Comparison of ENCODE assay signal across 10 cellular contexts in genomic region chr19:46944123-46944718, GRCh38.
DNase-seq lines count a peak whose midpoint lies in the region; ATAC-seq, FAIRE-seq and TF ChIP-seq lines count a peak whose summit lies in the region.
"Had no signal": no experiment of that assay in that cellular context is flagged by ENCODE, and none has a peak within 500 bp of the region (broad histone marks: within the 10 kb centered on the region; RNA-seq: fewer than 3 reads in every experiment).

No MANE protein-coding gene starts in this region.

- no peaks in the 10 kb centered on the region for H3K79me1 ChIP-seq in H9 (ENCODE audit: insufficient read depth, low read depth, low read length, poor library complexity, severe bottlenecking)

- H3K4me2 ChIP-seq in H9 (ENCODE audit: insufficient read depth, insufficient read length, low read length), result peak overlapping the region; percentile 24

- H3K23me2 ChIP-seq in H9 (ENCODE audit: insufficient read length, low read depth, low read length, poor library complexity, severe bottlenecking), result no peaks in the 10 kb centered on the region

- no peak overlapping the region for H3K9ac ChIP-seq in H9 (ENCODE audit: extremely low read depth, insufficient read length, low read length)

- FAIRE-seq in small intestine (lab: Jason Lieb, UNC), result no peak

- no peak overlapping the region for H3K4ac ChIP-seq in H9 (ENCODE audit: low read depth, low read length)

- H3T11ph ChIP-seq in H9 (ENCODE audit: low read length), result no peak overlapping the region

- H2BK120ac ChIP-seq in H9 (ENCODE audit: low read depth, low read length, poor library complexity, severe bottlenecking), result no peak overlapping the region

- no peak overlapping the region for H3K23ac ChIP-seq in H9 (ENCODE audit: insufficient read length, low read depth, low read length)

- H2AK5ac ChIP-seq in H9 (ENCODE audit: insufficient read length, low read length), result no peak overlapping the region

- WGBS in H9 (ENCODE audit: extremely low coverage, insufficient read length, low lambda C conversion rate), result no CpG with 5 or more reads among the region's 5 CpGs
- WGBS in small intestine, 3 donors, result 67 to 76% (median 75%) methylated on average over 5 of the region's 5 CpGs

- no peaks in the 10 kb centered on the region for H3K27me3 Mint-ChIP-seq in H9 (ENCODE audit: low read depth)
- H3K27me3 Mint-ChIP-seq: activated naive CD8-positive, alpha-beta T cell treated with anti-CD3 and anti-CD28 coated beads, Interleukin-2, amount 50 U/mL, for 24 hours had no signal

- H4K91ac ChIP-seq in H9 (ENCODE audit: insufficient read length, low read depth, low read length), result no peak overlapping the region

- TF ChIP-seq CTCF in H9 (conservative IDR thresholded peaks at IDR 0.05), result no peak

- H3K18ac ChIP-seq in H9 (ENCODE audit: insufficient read length, low read depth, low read length), result no peak overlapping the region

- peak overlapping the region in 1 of 3 experiments; percentile 90; a peak in 2 of 7 replicates for H3K27ac Mint-ChIP-seq in H9
- H3K27ac Mint-ChIP-seq: activated naive CD8-positive, alpha-beta T cell treated with anti-CD3 and anti-CD28 coated beads, Interleukin-2, amount 50 U/mL, for 24 hours had no signal

- peaks cover 11 to 16% of the 10 kb centered on the region in 2 experiments for H3K4me1 Mint-ChIP-seq in H9

- no peak overlapping the region for H2AFZ ChIP-seq in H9 (ENCODE audit: low read length)

- peaks cover 0 to 7% of the 10 kb centered on the region in 2 experiments; a peak in 1 of 5 replicates for H3K9me3 Mint-ChIP-seq in H9
- H3K9me3 Mint-ChIP-seq: activated naive CD8-positive, alpha-beta T cell treated with anti-CD3 and anti-CD28 coated beads, Interleukin-2, amount 50 U/mL, for 24 hours had no signal

- no peaks in the 10 kb centered on the region for H3K79me2 ChIP-seq in H9 (ENCODE audit: insufficient read depth, low read length)

- DNase-seq in H9 (no peak), small intestine (no peak), NCI-H1930 (lab: John Stamatoyannopoulos, UW) (no peak)
- DNase-seq: activated naive CD8-positive, alpha-beta T cell treated with anti-CD3 and anti-CD28 coated beads, Interleukin-2, amount 50 U/mL, for 24 hours; upper lobe of right lung had no signal

- ATAC-seq in SK-N-SH treated with all-trans-retinoic acid at 6 μM for 48 hours (no peak; the same call in 2 of the 3 replicates), GM18861 (IDR thresholded peaks at IDR 0.05; ENCODE audit: unreplicated experiment) (no peak), HG03342 (IDR thresholded peaks at IDR 0.05; ENCODE audit: unreplicated experiment) (no peak)
- ATAC-seq: activated naive CD8-positive, alpha-beta T cell treated with anti-CD3 and anti-CD28 coated beads, Interleukin-2, amount 50 U/mL, for 24 hours had no signal

- H2BK5ac ChIP-seq in H9 (ENCODE audit: insufficient read length, low read length), result no peak overlapping the region

- H3K4me3 ChIP-seq in small intestine (ENCODE audit: low read depth in 1 of 2, low read length in 2 of 2), result no peak overlapping the region
- H3K4me3 ChIP-seq: upper lobe of right lung had no signal

- H3K9me3 ChIP-seq in H9 (ENCODE audit: control insufficient read depth, low read depth, low read length), result no peaks in the 10 kb centered on the region
- H3K9me3 ChIP-seq in small intestine (ENCODE audit: control insufficient read depth, low read depth), result no peaks in the 10 kb centered on the region
- H3K9me3 ChIP-seq: upper lobe of right lung had no signal

- no peaks in the 10 kb centered on the region; the same call in 1 of the 2 replicates for H3K4me1 ChIP-seq in H9 (ENCODE audit: insufficient read depth, low read length)
- H3K4me1 ChIP-seq in small intestine (ENCODE audit: control insufficient read depth in 2 of 2, insufficient read depth in 1 of 2, low read depth in 1 of 2, low read length in 1 of 2), result peaks cover 17 to 27% of the 10 kb centered on the region in 2 donors

- peaks cover 20 to 41% (median 39%) of the 10 kb centered on the region in 3 experiments; a peak in 6 of 7 replicates for H3K36me3 Mint-ChIP-seq in H9 (ENCODE audit: insufficient read depth in 1 of 3, low read depth in 3 of 3)

- no peaks in the 10 kb centered on the region for H3K27me3 ChIP-seq in H9 (ENCODE audit: insufficient read depth, low read length)
- H3K27me3 ChIP-seq in layer of hippocampus (ENCODE audit: control insufficient read depth, insufficient read depth, low read length), result no peaks in the 10 kb centered on the region
- no peaks in the 10 kb centered on the region for H3K27me3 ChIP-seq in small intestine (ENCODE audit: control insufficient read depth in 2 of 2, insufficient read depth in 2 of 2, low read length in 2 of 2)
- H3K27me3 ChIP-seq: upper lobe of right lung had no signal

- no peaks in the 10 kb centered on the region for H4K20me1 ChIP-seq in H9 (ENCODE audit: control insufficient read depth, insufficient read depth, insufficient read length)

- H4K8ac ChIP-seq in H9 (replicated peaks; ENCODE audit: insufficient read length, low read depth, low read length), result no peak overlapping the region

- no peak overlapping the region for H2BK15ac ChIP-seq in H9 (ENCODE audit: low read depth, low read length)

- no peak overlapping the region for H2BK20ac ChIP-seq in H9 (ENCODE audit: low read depth, low read length, poor library complexity, severe bottlenecking)

- H3K56ac ChIP-seq in H9 (ENCODE audit: insufficient read length, low read depth, low read length), result no peak overlapping the region

- H3K4me3 Mint-ChIP-seq in H9, result no peak overlapping the region
- H3K4me3 Mint-ChIP-seq: activated naive CD8-positive, alpha-beta T cell treated with anti-CD3 and anti-CD28 coated beads, Interleukin-2, amount 50 U/mL, for 24 hours had no signal

- no peaks in the 10 kb centered on the region for H3K36me3 ChIP-seq in small intestine (ENCODE audit: control insufficient read depth in 2 of 2, insufficient read depth in 2 of 2, low read length in 2 of 2)
- H3K36me3 ChIP-seq: upper lobe of right lung had no signal

- no peak overlapping the region for H3K14ac ChIP-seq in H9 (ENCODE audit: insufficient read depth, low read length)

- no peak overlapping the region for H2BK12ac ChIP-seq in H9 (ENCODE audit: insufficient read length, low read depth, low read length)

- H3K27ac ChIP-seq in H9 (ENCODE audit: insufficient read length, low read depth, low read length) (no peak overlapping the region), angular gyrus (ENCODE audit: low read depth, low read length) (peak overlapping the region; percentile 74), layer of hippocampus (ENCODE audit: low read depth, low read length) (peak overlapping the region; percentile 75), small intestine (ENCODE audit: low read depth in 1 of 2, low read length in 1 of 2) (peak overlapping the region; percentile 37 to 74)
- H3K27ac ChIP-seq: upper lobe of right lung had no signal

- H4K5ac ChIP-seq in H9 (ENCODE audit: insufficient read length, low read depth, low read length), result no peak overlapping the region

TF ChIP-seq in SK-N-SH treated with all-trans-retinoic acid at 6 μM for 48 hours, 23 proteins besides CTCF, POLR2A, EP300 and RAD21 (continues in another document):
- TF ChIP-seq, protein P1, sequence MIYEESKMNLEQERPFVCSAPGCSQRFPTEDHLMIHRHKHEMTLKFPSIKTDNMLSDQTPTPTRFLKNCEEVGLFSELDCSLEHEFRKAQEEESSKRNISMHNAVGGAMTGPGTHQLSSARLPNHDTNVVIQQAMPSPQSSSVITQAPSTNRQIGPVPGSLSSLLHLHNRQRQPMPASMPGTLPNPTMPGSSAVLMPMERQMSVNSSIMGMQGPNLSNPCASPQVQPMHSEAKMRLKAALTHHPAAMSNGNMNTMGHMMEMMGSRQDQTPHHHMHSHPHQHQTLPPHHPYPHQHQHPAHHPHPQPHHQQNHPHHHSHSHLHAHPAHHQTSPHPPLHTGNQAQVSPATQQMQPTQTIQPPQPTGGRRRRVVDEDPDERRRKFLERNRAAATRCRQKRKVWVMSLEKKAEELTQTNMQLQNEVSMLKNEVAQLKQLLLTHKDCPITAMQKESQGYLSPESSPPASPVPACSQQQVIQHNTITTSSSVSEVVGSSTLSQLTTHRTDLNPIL (CRISPR knock-in tag; IDR thresholded peaks at IDR 0.05; ENCODE audit: low read depth), result no peak
- TF ChIP-seq CSRNP3 (CRISPR knock-in tag; IDR thresholded peaks at IDR 0.05) (no peak), PATZ1 (CRISPR knock-in tag; IDR thresholded peaks at IDR 0.05; ENCODE audit: borderline replicate concordance) (no peak), ZFP3 (CRISPR knock-in tag; IDR thresholded peaks at IDR 0.05) (no peak), CSDC2 (CRISPR knock-in tag; IDR thresholded peaks at IDR 0.05) (no peak), ESRRG (CRISPR knock-in tag; IDR thresholded peaks at IDR 0.05) (no peak), SNAI2 (CRISPR knock-in tag; IDR thresholded peaks at IDR 0.05) (no peak), TOX (CRISPR knock-in tag; IDR thresholded peaks at IDR 0.05; ENCODE audit: borderline replicate concordance) (no peak)
